Comparison of ENCODE assay signal across 1 cellular context in the genomic region with DNA sequence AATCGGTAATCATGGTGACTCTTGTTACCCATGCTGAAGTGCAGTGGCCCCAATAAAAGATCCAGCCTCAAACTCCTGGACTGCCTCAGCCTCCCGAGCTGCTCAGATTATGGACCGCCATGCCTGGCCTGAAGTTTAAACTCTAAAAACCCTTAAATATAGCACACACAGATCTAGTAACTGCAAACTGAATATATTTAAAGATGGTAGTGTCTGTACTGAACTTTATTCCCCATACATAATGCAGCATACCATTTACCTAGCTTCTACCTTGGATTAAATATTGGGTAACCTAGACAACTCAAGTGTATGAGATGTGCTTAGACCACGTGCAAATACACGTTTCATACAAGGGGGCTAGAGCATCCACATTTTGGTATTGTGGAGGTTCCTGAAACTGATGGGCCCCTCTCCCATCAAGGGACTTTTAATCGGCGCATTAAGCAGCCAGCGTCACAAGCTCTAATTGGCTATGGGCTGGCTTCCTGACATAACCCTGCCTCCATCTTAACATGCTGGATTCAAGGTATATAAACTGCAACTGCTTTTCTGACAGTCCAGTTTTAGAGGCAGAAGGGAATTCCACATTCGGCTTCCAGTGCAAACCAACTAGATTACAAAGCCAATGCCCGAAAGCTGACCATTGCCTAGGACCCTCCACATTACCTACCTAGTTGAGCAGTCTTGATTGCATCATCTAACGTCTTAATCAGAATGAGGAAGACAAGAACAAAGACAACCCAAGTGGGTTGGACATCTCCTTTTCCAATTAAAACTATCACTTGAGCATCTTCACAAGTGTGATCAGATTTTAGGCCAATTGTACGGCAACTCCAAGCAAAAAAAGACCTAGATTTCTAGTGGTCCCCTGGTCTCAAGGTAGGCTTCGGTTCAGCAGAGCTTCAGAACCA.
TF ChIP-seq lines count a peak whose summit lies in the region.

No MANE protein-coding gene starts in this region.

TF ChIP-seq in K562, 482 proteins besides CTCF, POLR2A, EP300 and RAD21 (continued from another document and continues in another):
- no peak for TF ChIP-seq TCF7 (IDR thresholded peaks at IDR 0.05; ENCODE audit: borderline replicate concordance)
- TF ChIP-seq, protein P1, sequence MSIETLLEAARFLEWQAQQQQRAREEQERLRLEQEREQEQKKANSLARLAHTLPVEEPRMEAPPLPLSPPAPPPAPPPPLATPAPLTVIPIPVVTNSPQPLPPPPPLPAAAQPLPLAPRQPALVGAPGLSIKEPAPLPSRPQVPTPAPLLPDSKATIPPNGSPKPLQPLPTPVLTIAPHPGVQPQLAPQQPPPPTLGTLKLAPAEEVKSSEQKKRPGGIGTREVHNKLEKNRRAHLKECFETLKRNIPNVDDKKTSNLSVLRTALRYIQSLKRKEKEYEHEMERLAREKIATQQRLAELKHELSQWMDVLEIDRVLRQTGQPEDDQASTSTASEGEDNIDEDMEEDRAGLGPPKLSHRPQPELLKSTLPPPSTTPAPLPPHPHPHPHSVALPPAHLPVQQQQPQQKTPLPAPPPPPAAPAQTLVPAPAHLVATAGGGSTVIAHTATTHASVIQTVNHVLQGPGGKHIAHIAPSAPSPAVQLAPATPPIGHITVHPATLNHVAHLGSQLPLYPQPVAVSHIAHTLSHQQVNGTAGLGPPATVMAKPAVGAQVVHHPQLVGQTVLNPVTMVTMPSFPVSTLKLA (conservative IDR thresholded peaks at IDR 0.05), result peak in 1 of 2 experiments; percentile 50; a peak in 3 of 4 replicates
- TF ChIP-seq CBX5 (IDR thresholded peaks at IDR 0.05; ENCODE audit: borderline replicate concordance, low read depth), result no peak
- no peak for TF ChIP-seq NCOA2 (IDR thresholded peaks at IDR 0.05; ENCODE audit: partially characterized antibody in 2 of 2)
- TF ChIP-seq ZFP30 (CRISPR knock-in tag; IDR thresholded peaks at IDR 0.05; ENCODE audit: borderline replicate concordance), result no peak
- TF ChIP-seq ZBTB49 (CRISPR knock-in tag; IDR thresholded peaks at IDR 0.05; ENCODE audit: borderline replicate concordance), result 0 out of 2 replicates have a peak, but pooled peaks have one; percentile 14
- no peak for TF ChIP-seq LEF1 (IDR thresholded peaks at IDR 0.05)
- TF ChIP-seq ETV6 (IDR thresholded peaks at IDR 0.05; ENCODE audit: borderline replicate concordance in 1 of 2, low read depth in 2 of 2, low read length in 1 of 2), result no peak
- no peak for TF ChIP-seq ETV6 (CRISPR knock-in tag; IDR thresholded peaks at IDR 0.05; ENCODE audit: borderline replicate concordance)
- no peak for TF ChIP-seq ZNF217 (CRISPR knock-in tag; IDR thresholded peaks at IDR 0.05)
- TF ChIP-seq NELFE (IDR thresholded peaks at IDR 0.05; ENCODE audit: insufficient read depth, insufficient read length), result no peak
- TF ChIP-seq RFX7 (CRISPR knock-in tag; IDR thresholded peaks at IDR 0.05), result 0 out of 2 replicates have a peak, but pooled peaks have one; percentile 57
- TF ChIP-seq, protein P2, sequence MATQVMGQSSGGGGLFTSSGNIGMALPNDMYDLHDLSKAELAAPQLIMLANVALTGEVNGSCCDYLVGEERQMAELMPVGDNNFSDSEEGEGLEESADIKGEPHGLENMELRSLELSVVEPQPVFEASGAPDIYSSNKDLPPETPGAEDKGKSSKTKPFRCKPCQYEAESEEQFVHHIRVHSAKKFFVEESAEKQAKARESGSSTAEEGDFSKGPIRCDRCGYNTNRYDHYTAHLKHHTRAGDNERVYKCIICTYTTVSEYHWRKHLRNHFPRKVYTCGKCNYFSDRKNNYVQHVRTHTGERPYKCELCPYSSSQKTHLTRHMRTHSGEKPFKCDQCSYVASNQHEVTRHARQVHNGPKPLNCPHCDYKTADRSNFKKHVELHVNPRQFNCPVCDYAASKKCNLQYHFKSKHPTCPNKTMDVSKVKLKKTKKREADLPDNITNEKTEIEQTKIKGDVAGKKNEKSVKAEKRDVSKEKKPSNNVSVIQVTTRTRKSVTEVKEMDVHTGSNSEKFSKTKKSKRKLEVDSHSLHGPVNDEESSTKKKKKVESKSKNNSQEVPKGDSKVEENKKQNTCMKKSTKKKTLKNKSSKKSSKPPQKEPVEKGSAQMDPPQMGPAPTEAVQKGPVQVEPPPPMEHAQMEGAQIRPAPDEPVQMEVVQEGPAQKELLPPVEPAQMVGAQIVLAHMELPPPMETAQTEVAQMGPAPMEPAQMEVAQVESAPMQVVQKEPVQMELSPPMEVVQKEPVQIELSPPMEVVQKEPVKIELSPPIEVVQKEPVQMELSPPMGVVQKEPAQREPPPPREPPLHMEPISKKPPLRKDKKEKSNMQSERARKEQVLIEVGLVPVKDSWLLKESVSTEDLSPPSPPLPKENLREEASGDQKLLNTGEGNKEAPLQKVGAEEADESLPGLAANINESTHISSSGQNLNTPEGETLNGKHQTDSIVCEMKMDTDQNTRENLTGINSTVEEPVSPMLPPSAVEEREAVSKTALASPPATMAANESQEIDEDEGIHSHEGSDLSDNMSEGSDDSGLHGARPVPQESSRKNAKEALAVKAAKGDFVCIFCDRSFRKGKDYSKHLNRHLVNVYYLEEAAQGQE (CRISPR knock-in tag; IDR thresholded peaks at IDR 0.05; ENCODE audit: low read depth), result no peak
- TF ChIP-seq KDM4B (IDR thresholded peaks at IDR 0.05; ENCODE audit: borderline replicate concordance in 2 of 2, low read depth in 1 of 2), result no peak
- TF ChIP-seq, protein P3, sequence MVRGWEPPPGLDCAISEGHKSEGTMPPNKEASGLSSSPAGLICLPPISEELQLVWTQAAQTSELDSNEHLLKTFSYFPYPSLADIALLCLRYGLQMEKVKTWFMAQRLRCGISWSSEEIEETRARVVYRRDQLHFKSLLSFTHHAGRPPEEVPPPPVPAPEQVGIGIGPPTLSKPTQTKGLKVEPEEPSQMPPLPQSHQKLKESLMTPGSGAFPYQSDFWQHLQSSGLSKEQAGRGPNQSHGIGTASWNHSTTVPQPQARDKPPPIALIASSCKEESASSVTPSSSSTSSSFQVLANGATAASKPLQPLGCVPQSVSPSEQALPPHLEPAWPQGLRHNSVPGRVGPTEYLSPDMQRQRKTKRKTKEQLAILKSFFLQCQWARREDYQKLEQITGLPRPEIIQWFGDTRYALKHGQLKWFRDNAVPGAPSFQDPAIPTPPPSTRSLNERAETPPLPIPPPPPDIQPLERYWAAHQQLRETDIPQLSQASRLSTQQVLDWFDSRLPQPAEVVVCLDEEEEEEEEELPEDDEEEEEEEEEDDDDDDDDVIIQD (CRISPR knock-in tag; IDR thresholded peaks at IDR 0.05), result no peak
- TF ChIP-seq ZSCAN32 (CRISPR knock-in tag; IDR thresholded peaks at IDR 0.05), result peak; percentile 88
- TF ChIP-seq BDP1 (IDR thresholded peaks at IDR 0.05; ENCODE audit: insufficient read depth, insufficient read length), result no peak
- TF ChIP-seq, protein P4, sequence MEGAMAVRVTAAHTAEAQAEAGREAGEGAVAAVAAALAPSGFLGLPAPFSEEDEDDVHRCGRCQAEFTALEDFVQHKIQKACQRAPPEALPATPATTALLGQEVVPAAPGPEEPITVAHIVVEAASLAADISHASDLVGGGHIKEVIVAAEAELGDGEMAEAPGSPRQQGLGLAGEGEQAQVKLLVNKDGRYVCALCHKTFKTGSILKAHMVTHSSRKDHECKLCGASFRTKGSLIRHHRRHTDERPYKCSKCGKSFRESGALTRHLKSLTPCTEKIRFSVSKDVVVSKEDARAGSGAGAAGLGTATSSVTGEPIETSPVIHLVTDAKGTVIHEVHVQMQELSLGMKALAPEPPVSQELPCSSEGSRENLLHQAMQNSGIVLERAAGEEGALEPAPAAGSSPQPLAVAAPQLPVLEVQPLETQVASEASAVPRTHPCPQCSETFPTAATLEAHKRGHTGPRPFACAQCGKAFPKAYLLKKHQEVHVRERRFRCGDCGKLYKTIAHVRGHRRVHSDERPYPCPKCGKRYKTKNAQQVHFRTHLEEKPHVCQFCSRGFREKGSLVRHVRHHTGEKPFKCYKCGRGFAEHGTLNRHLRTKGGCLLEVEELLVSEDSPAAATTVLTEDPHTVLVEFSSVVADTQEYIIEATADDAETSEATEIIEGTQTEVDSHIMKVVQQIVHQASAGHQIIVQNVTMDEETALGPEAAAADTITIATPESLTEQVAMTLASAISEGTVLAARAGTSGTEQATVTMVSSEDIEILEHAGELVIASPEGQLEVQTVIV (CRISPR knock-in tag; IDR thresholded peaks at IDR 0.05; ENCODE audit: borderline replicate concordance), result 0 out of 2 replicates have a peak, but pooled peaks have one; percentile 9
- TF ChIP-seq ADNP (tag; IDR thresholded peaks at IDR 0.05), result no peak
- no peak for TF ChIP-seq CREBBP (IDR thresholded peaks at IDR 0.05; ENCODE audit: low read depth, low read length)
- 0 out of 2 replicates have a peak, but pooled peaks have one; percentile 25 for TF ChIP-seq MAX (CRISPR knock-in tag; IDR thresholded peaks at IDR 0.05)
- TF ChIP-seq ZNF584 (CRISPR knock-in tag; IDR thresholded peaks at IDR 0.05; ENCODE audit: low read depth), result no peak
- TF ChIP-seq PCBP2 (IDR thresholded peaks at IDR 0.05; ENCODE audit: low read depth, low read length, poor library complexity, severe bottlenecking), result no peak
- no peak for TF ChIP-seq RFX5 (IDR thresholded peaks at IDR 0.05; ENCODE audit: low read depth, low read length)
- no peak for TF ChIP-seq BRF1 (IDR thresholded peaks at IDR 0.05; ENCODE audit: borderline replicate concordance, extremely low read depth, insufficient read length)
- TF ChIP-seq FUS (optimal IDR thresholded peaks at IDR 0.05; ENCODE audit: low read depth, low read length), result peak; percentile 2
- TF ChIP-seq, protein P5, sequence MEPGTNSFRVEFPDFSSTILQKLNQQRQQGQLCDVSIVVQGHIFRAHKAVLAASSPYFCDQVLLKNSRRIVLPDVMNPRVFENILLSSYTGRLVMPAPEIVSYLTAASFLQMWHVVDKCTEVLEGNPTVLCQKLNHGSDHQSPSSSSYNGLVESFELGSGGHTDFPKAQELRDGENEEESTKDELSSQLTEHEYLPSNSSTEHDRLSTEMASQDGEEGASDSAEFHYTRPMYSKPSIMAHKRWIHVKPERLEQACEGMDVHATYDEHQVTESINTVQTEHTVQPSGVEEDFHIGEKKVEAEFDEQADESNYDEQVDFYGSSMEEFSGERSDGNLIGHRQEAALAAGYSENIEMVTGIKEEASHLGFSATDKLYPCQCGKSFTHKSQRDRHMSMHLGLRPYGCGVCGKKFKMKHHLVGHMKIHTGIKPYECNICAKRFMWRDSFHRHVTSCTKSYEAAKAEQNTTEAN (CRISPR knock-in tag; IDR thresholded peaks at IDR 0.05), result 0 out of 2 replicates have a peak, but pooled peaks have one; percentile 52
- TF ChIP-seq, protein P6, sequence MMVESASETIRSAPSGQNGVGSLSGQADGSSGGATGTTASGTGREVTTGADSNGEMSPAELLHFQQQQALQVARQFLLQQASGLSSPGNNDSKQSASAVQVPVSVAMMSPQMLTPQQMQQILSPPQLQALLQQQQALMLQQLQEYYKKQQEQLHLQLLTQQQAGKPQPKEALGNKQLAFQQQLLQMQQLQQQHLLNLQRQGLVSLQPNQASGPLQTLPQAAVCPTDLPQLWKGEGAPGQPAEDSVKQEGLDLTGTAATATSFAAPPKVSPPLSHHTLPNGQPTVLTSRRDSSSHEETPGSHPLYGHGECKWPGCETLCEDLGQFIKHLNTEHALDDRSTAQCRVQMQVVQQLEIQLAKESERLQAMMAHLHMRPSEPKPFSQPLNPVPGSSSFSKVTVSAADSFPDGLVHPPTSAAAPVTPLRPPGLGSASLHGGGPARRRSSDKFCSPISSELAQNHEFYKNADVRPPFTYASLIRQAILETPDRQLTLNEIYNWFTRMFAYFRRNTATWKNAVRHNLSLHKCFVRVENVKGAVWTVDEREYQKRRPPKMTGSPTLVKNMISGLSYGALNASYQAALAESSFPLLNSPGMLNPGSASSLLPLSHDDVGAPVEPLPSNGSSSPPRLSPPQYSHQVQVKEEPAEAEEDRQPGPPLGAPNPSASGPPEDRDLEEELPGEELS (CRISPR knock-in tag; IDR thresholded peaks at IDR 0.05; ENCODE audit: borderline replicate concordance), result no peak
- TF ChIP-seq COPS2 (conservative IDR thresholded peaks at IDR 0.05), result no peak
- peak; percentile 46; the same call in 1 of the 2 replicates for TF ChIP-seq NCOR1 (IDR thresholded peaks at IDR 0.05)
- TF ChIP-seq ZNF224 (CRISPR knock-in tag; IDR thresholded peaks at IDR 0.05), result no peak
- TF ChIP-seq FOXJ2 (tag; IDR thresholded peaks at IDR 0.05), result no peak
- TF ChIP-seq TRIM25 (IDR thresholded peaks at IDR 0.05; ENCODE audit: borderline replicate concordance), result no peak
- TF ChIP-seq MXD1 (CRISPR knock-in tag; IDR thresholded peaks at IDR 0.05; ENCODE audit: borderline replicate concordance, poor library complexity, severe bottlenecking), result no peak
- 0 out of 4 replicates have a peak, but pooled peaks of 1 of the 2 experiments have one; percentile 11 for TF ChIP-seq NRF1 (conservative IDR thresholded peaks at IDR 0.05 in 1 of 2, IDR thresholded peaks at IDR 0.05 in 1 of 2)
- TF ChIP-seq ZNF253 (CRISPR knock-in tag; conservative IDR thresholded peaks at IDR 0.05), result peak; percentile 59; the same call in 1 of the 2 replicates
- 0 out of 2 replicates have a peak, but pooled peaks have one; percentile 23 for TF ChIP-seq MTA3 (IDR thresholded peaks at IDR 0.05; ENCODE audit: borderline replicate concordance)
